Comparison of ENCODE assay signal across 1 cellular context in the genomic region with DNA sequence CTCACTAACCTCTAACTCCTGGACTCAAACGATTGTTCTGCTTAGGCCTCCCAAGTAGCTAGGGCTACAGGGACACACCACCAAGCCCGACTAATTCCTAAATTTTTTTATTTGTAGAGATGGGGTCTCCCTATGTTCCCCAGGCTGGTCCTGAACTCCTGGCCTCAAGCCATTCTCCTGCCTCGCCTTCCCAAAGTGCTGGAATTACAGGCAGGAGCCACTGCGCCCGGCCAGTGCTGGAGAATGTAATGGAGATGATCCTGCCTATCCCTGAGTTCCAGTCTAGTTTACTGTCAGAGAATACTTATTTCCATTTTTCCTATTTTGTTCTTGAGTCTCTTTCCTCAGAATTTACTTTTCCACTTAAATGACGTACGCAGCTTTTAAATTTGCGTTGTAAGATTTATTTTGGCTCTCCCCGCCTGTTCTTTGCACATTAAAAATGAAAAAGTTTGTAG.
TF ChIP-seq lines count a peak whose summit lies in the region.

A gene (plus strand): TSS at position 408 of the 458 bp plus-strand sequence. CDS start 1,606 bp downstream, outside the sequence.

TF ChIP-seq in IMR-90, 13 proteins besides CTCF, POLR2A, EP300 and RAD21:
- no peak for TF ChIP-seq RFX5 (IDR thresholded peaks at IDR 0.05; ENCODE audit: low read depth, low read length)
- no peak for TF ChIP-seq FOS (IDR thresholded peaks at IDR 0.05; ENCODE audit: low read depth, low read length)
- TF ChIP-seq, protein P1, sequence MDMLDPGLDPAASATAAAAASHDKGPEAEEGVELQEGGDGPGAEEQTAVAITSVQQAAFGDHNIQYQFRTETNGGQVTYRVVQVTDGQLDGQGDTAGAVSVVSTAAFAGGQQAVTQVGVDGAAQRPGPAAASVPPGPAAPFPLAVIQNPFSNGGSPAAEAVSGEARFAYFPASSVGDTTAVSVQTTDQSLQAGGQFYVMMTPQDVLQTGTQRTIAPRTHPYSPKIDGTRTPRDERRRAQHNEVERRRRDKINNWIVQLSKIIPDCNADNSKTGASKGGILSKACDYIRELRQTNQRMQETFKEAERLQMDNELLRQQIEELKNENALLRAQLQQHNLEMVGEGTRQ (IDR thresholded peaks at IDR 0.05; ENCODE audit: low read depth, low read length) = no peak
- no peak for TF ChIP-seq CHD1 (IDR thresholded peaks at IDR 0.05; ENCODE audit: low read depth, low read length)
- no peak for TF ChIP-seq MXI1 (IDR thresholded peaks at IDR 0.05; ENCODE audit: borderline replicate concordance, low read depth, low read length)
- TF ChIP-seq BHLHE40 (IDR thresholded peaks at IDR 0.05; ENCODE audit: low read depth, low read length) = no peak
- TF ChIP-seq MAFK (IDR thresholded peaks at IDR 0.05; ENCODE audit: low read depth, low read length) = no peak
- TF ChIP-seq NFE2L2 (IDR thresholded peaks at IDR 0.05; ENCODE audit: low read depth, low read length) = no peak
- no peak for TF ChIP-seq SMC3 (IDR thresholded peaks at IDR 0.05; ENCODE audit: low read depth, low read length)
- no peak for TF ChIP-seq CEBPB (IDR thresholded peaks at IDR 0.05; ENCODE audit: low read depth, low read length)
- TF ChIP-seq, protein P2, sequence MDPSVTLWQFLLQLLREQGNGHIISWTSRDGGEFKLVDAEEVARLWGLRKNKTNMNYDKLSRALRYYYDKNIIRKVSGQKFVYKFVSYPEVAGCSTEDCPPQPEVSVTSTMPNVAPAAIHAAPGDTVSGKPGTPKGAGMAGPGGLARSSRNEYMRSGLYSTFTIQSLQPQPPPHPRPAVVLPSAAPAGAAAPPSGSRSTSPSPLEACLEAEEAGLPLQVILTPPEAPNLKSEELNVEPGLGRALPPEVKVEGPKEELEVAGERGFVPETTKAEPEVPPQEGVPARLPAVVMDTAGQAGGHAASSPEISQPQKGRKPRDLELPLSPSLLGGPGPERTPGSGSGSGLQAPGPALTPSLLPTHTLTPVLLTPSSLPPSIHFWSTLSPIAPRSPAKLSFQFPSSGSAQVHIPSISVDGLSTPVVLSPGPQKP (IDR thresholded peaks at IDR 0.05; ENCODE audit: borderline replicate concordance, low read depth, low read length) = no peak
- TF ChIP-seq RCOR1 (IDR thresholded peaks at IDR 0.05; ENCODE audit: insufficient replicate concordance, low read length) = no peak
- TF ChIP-seq MAZ (IDR thresholded peaks at IDR 0.05; ENCODE audit: borderline replicate concordance, low read depth, low read length) = no peak
